19 cellular contexts compared by ENCODE assay signal in the genomic region with DNA sequence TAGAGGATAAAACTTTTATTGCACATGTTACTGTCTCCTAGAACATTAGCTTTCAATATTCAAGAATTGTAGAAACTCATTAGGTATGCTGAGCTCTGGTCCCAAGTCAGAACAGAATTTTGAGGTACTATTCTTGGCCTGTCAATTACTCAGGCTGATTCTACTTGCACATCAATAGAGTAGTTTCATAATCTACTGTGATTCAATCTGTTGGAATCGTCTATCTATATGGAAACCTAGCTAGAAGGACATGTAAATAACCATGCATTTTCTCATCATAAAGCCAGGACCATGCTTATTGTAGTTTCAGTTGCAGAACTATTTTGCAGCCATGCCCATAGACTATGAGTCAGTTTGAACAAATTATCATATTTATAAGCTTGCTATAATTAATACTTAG.
"Had no signal": no experiment of that assay in that cellular context is flagged by ENCODE, and none has a peak within 500 bp of the region (broad histone marks: within the 10 kb centered on the region; RNA-seq: fewer than 3 reads in every experiment).

No MANE protein-coding gene starts in this region.

- H3K4me1 ChIP-seq: colonic mucosa, esophagus muscularis mucosa, gastroesophageal sphincter, left lung, lower lobe of right lung had no signal

- DNase-seq: colonic mucosa; cortex of kidney; effector CD8-positive, alpha-beta T cell; effector memory CD8-positive, alpha-beta T cell; endodermal cell; heart right ventricle; hippocampal formation; immature natural killer cell; islet precursor cell; left cardiac atrium; left lung; left ventricle myocardium superior; lower lobe of right lung; mesenchymal stem cell; mucosa of descending colon; naive B cell had no signal

- H3K27me3 ChIP-seq: colonic mucosa, esophagus muscularis mucosa, foreskin keratinocyte, gastroesophageal sphincter, heart right ventricle, left lung had no signal

- H3K9me3 ChIP-seq: colonic mucosa, esophagus muscularis mucosa, gastroesophageal sphincter, lower lobe of right lung, mucosa of descending colon had no signal

- H3K4me3 ChIP-seq: colonic mucosa, esophagus muscularis mucosa, gastroesophageal sphincter, heart right ventricle, left lung, lower lobe of right lung, mucosa of descending colon had no signal

- H3K27ac ChIP-seq: colonic mucosa, esophagus muscularis mucosa, gastroesophageal sphincter, heart right ventricle, left lung, lower lobe of right lung had no signal

- H3K36me3 ChIP-seq: colonic mucosa, esophagus muscularis mucosa, gastroesophageal sphincter, heart right ventricle, left lung, lower lobe of right lung had no signal

- ATAC-seq: effector memory CD8-positive, alpha-beta T cell; foreskin keratinocyte; gastroesophageal sphincter; heart right ventricle; left cardiac atrium; left lung; left ventricle myocardium superior; lower lobe of right lung had no signal
